ENCODE assay signal across 21 cellular contexts in genomic region chr15:77191230-77191834, GRCh38.
"Had no signal": no experiment of that assay in that cellular context is flagged by ENCODE, and none has a peak within 500 bp of the region (broad histone marks: within the 10 kb centered on the region; RNA-seq: fewer than 3 reads in every experiment).

No MANE protein-coding gene starts in this region.

- H3K27ac ChIP-seq: colonic mucosa, neural progenitor cell, ovary, suprapubic skin, tibial artery had no signal

- H3K27ac Mint-ChIP-seq: endodermal cell; naive thymus-derived CD8-positive, alpha-beta T cell; neural progenitor cell had no signal

- ATAC-seq: gastrocnemius medialis; heart right ventricle; mucosa of descending colon; naive thymus-derived CD8-positive, alpha-beta T cell; right cardiac atrium; stimulated activated naive CD8-positive, alpha-beta T cell treated with anti-CD3 and anti-CD28 coated beads, Interleukin-15, Interleukin-2, amounts not matched to agents 100 U/mL and 50 U/mL, for 24 hours had no signal

- H3K36me3 Mint-ChIP-seq: naive thymus-derived CD8-positive, alpha-beta T cell; neural progenitor cell had no signal

- H3K9me3 Mint-ChIP-seq: endodermal cell; naive thymus-derived CD8-positive, alpha-beta T cell; neural progenitor cell had no signal

- H3K36me3 ChIP-seq: colonic mucosa, gastrocnemius medialis, heart right ventricle, left ventricle myocardium inferior, neural progenitor cell, ovary, suprapubic skin had no signal

- H3K4me1 ChIP-seq: colonic mucosa had no signal

- H3K27me3 ChIP-seq: colonic mucosa, gastrocnemius medialis, heart right ventricle, neural progenitor cell, ovary, suprapubic skin, tibial artery had no signal

- H3K4me3 ChIP-seq: colonic mucosa, gastrocnemius medialis, heart right ventricle, left ventricle myocardium inferior, mucosa of descending colon, neural progenitor cell, ovary, suprapubic skin, tibial artery had no signal

- H3K9me3 ChIP-seq: colonic mucosa, gastrocnemius medialis, heart right ventricle, left ventricle myocardium inferior, mucosa of descending colon, ovary, suprapubic skin, tibial artery had no signal

- H3K27me3 Mint-ChIP-seq: naive thymus-derived CD8-positive, alpha-beta T cell had no signal

- H3K4me3 Mint-ChIP-seq: endodermal cell; naive thymus-derived CD8-positive, alpha-beta T cell; neural progenitor cell had no signal

- DNase-seq: caudate nucleus; colonic mucosa; dermis blood vessel endothelial cell; effector CD4-positive, alpha-beta T cell; endodermal cell; gastrocnemius medialis; heart right ventricle; hypothalamus; islet precursor cell; left ventricle myocardium inferior; mucosa of descending colon; naive thymus-derived CD8-positive, alpha-beta T cell; nucleus accumbens; ovary; right cardiac atrium; small intestine; stimulated activated CD4-positive, alpha-beta T cell treated with anti-CD3 and anti-CD28 coated beads, Interleukin-12 subunit alpha, Interleukin-12 subunit beta, amount 100 ng/mL, for 4 hours; stimulated activated naive CD8-positive, alpha-beta T cell treated with anti-CD3 and anti-CD28 coated beads, Interleukin-15, Interleukin-2, amounts not matched to agents 100 U/mL and 50 U/mL, for 24 hours; tibial artery had no signal
